18 cellular contexts compared by ENCODE assay signal in the genomic region with DNA sequence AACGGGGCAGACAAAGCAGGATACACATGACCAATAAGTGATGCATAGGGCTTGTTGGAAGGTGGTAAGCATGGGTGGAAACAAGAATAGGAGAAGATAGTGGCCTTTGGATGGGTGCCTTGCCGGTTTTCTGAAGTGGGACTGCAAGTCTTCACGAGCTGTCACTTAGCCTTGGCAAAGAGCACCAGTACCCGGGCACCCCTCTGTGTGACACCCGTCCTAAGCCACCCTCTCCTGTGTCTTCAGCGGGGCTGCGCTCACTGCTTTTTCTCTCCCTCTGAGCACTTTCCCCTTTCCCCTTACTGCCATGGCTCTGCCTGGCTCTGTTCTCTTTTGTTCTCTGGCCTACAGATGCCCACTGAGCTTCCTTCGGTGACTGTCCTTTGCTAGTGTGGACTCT.
"Had no signal": no experiment of that assay in that cellular context is flagged by ENCODE, and none has a peak within 500 bp of the region (broad histone marks: within the 10 kb centered on the region; RNA-seq: fewer than 3 reads in every experiment).

No MANE protein-coding gene starts in this region.

- H3K9me3 ChIP-seq: MG63, SK-N-SH had no signal

- H3K27me3 ChIP-seq: MG63 had no signal

- H3K9ac ChIP-seq: SK-N-SH had no signal

- H3K4me3 ChIP-seq: MG63 had no signal

- H3K4me2 ChIP-seq: SK-N-SH had no signal

- DNase-seq: Karpas-422, KG1, MG63, NCI-H1092, NCI-H1417 treated with DMSO at 0.1 percent for 48 hours, NCI-H146, NCI-H1930, NCI-H2081, NCI-H2171, NCI-H226, NCI-H446, NCI-H510A, NCI-H524 treated with DMSO at 0.1 percent for 48 hours, NCI-H69, NCI-H774, RPMI8226, SW 1271 had no signal

- H3K36me3 ChIP-seq: MG63 had no signal
